ENCODE assay signal across 1 cellular context in the genomic region with DNA sequence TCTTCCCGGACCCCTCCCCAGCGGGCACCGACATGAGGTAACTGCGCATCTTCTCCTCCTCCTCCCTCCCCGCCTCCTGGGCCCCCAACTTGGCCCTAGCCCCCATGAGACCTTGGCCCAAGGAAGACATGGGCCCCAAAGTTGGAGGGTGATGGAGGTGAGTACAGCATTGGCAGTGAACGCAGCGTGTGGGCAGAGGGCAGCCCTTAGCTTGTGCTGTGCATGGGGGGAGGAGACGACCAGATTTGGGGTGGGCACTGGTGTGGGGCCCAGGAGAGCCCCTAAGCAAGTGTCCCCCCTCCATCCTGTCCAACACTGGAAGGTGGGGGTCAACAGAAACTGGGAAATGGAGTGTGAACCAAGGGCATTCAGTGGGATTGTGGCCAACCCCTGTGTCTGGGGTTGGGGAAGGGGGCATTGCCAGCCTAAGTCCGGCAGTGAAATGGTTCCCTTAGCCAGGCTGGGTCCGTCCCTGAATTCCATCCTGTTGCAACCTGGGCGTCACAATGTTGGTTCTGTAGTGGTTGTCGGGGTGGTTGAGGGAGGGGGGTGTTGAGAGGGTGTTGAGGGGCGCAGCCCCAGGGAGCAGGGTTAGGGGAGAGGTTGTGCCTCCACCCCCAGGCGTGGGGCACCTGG.
TF ChIP-seq lines count a peak whose summit lies in the region.

No MANE protein-coding gene starts in this region.

TF ChIP-seq in GM23338, 12 proteins besides CTCF, POLR2A, EP300 and RAD21 (continued from another document):
- TF ChIP-seq, protein P1, sequence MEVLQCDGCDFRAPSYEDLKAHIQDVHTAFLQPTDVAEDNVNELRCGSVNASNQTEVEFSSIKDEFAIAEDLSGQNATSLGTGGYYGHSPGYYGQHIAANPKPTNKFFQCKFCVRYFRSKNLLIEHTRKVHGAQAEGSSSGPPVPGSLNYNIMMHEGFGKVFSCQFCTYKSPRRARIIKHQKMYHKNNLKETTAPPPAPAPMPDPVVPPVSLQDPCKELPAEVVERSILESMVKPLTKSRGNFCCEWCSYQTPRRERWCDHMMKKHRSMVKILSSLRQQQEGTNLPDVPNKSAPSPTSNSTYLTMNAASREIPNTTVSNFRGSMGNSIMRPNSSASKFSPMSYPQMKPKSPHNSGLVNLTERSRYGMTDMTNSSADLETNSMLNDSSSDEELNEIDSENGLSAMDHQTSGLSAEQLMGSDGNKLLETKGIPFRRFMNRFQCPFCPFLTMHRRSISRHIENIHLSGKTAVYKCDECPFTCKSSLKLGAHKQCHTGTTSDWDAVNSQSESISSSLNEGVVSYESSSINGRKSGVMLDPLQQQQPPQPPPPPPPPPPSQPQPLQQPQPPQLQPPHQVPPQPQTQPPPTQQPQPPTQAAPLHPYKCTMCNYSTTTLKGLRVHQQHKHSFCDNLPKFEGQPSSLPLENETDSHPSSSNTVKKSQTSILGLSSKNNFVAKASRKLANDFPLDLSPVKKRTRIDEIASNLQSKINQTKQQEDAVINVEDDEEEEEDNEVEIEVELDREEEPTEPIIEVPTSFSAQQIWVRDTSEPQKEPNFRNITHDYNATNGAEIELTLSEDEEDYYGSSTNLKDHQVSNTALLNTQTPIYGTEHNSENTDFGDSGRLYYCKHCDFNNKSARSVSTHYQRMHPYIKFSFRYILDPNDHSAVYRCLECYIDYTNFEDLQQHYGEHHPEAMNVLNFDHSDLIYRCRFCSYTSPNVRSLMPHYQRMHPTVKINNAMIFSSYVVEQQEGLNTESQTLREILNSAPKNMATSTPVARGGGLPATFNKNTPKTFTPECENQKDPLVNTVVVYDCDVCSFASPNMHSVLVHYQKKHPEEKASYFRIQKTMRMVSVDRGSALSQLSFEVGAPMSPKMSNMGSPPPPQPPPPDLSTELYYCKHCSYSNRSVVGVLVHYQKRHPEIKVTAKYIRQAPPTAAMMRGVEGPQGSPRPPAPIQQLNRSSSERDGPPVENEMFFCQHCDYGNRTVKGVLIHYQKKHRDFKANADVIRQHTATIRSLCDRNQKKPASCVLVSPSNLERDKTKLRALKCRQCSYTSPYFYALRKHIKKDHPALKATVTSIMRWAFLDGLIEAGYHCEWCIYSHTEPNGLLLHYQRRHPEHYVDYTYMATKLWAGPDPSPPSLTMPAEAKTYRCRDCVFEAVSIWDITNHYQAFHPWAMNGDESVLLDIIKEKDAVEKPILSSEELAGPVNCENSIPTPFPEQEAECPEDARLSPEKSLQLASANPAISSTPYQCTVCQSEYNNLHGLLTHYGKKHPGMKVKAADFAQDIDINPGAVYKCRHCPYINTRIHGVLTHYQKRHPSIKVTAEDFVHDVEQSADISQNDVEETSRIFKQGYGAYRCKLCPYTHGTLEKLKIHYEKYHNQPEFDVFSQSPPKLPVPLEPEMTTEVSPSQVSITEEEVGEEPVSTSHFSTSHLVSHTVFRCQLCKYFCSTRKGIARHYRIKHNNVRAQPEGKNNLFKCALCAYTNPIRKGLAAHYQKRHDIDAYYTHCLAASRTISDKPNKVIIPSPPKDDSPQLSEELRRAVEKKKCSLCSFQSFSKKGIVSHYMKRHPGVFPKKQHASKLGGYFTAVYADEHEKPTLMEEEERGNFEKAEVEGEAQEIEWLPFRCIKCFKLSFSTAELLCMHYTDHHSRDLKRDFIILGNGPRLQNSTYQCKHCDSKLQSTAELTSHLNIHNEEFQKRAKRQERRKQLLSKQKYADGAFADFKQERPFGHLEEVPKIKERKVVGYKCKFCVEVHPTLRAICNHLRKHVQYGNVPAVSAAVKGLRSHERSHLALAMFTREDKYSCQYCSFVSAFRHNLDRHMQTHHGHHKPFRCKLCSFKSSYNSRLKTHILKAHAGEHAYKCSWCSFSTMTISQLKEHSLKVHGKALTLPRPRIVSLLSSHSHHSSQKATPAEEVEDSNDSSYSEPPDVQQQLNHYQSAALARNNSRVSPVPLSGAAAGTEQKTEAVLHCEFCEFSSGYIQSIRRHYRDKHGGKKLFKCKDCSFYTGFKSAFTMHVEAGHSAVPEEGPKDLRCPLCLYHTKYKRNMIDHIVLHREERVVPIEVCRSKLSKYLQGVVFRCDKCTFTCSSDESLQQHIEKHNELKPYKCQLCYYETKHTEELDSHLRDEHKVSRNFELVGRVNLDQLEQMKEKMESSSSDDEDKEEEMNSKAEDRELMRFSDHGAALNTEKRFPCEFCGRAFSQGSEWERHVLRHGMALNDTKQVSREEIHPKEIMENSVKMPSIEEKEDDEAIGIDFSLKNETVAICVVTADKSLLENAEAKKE (CRISPR knock-in tag; IDR thresholded peaks at IDR 0.05): no peak
- TF ChIP-seq POLR2AphosphoS5 (IDR thresholded peaks at IDR 0.05; ENCODE audit: low read depth): no peak
- no peak for TF ChIP-seq ZNF114 (CRISPR knock-in tag; IDR thresholded peaks at IDR 0.05)
- TF ChIP-seq EZH2 (IDR thresholded peaks at IDR 0.05; ENCODE audit: low read depth, unreplicated experiment): no peak
- TF ChIP-seq STAT1 (IDR thresholded peaks at IDR 0.05; ENCODE audit: unreplicated experiment): no peak
- TF ChIP-seq ZNF331 (CRISPR knock-in tag; IDR thresholded peaks at IDR 0.05; ENCODE audit: low read depth): no peak
- TF ChIP-seq JUNB (IDR thresholded peaks at IDR 0.05; ENCODE audit: unreplicated experiment): no peak
- no peak for TF ChIP-seq EZH2phosphoT487 (IDR thresholded peaks at IDR 0.05; ENCODE audit: unreplicated experiment)
- TF ChIP-seq, protein P2, sequence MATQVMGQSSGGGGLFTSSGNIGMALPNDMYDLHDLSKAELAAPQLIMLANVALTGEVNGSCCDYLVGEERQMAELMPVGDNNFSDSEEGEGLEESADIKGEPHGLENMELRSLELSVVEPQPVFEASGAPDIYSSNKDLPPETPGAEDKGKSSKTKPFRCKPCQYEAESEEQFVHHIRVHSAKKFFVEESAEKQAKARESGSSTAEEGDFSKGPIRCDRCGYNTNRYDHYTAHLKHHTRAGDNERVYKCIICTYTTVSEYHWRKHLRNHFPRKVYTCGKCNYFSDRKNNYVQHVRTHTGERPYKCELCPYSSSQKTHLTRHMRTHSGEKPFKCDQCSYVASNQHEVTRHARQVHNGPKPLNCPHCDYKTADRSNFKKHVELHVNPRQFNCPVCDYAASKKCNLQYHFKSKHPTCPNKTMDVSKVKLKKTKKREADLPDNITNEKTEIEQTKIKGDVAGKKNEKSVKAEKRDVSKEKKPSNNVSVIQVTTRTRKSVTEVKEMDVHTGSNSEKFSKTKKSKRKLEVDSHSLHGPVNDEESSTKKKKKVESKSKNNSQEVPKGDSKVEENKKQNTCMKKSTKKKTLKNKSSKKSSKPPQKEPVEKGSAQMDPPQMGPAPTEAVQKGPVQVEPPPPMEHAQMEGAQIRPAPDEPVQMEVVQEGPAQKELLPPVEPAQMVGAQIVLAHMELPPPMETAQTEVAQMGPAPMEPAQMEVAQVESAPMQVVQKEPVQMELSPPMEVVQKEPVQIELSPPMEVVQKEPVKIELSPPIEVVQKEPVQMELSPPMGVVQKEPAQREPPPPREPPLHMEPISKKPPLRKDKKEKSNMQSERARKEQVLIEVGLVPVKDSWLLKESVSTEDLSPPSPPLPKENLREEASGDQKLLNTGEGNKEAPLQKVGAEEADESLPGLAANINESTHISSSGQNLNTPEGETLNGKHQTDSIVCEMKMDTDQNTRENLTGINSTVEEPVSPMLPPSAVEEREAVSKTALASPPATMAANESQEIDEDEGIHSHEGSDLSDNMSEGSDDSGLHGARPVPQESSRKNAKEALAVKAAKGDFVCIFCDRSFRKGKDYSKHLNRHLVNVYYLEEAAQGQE (IDR thresholded peaks at IDR 0.05; ENCODE audit: unreplicated experiment): no peak
